Comparison of ENCODE assay signal across 14 cellular contexts in the genomic region with DNA sequence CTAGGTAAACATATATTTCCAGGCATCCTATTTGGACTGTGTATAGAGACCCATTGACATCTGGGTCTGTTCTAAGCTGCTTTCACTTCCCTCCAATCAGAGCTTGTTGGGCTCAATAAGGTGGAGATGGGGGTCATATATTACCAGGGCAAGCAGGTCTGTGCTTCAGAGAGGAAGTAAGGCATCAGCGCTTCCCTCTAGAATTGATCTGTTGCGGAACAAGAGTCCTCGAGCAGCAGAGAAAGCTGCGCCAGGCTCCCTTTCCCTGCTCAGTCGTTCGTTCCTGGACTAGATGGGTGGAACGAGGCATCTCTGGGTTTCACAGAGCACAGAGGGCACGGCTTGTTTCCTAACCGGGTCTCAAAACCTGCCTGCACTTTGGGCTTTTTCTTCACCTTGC.
A peak's percentile ranks its signal among the peaks of the same experiment; 100 is the strongest.
DNase-seq lines count a peak whose midpoint lies in the region; ATAC-seq and TF ChIP-seq lines count a peak whose summit lies in the region.
"Had no signal": no experiment of that assay in that cellular context is flagged by ENCODE, and none has a peak within 500 bp of the region (broad histone marks: within the 10 kb centered on the region; RNA-seq: fewer than 3 reads in every experiment).

No MANE protein-coding gene starts in this region.

- TF ChIP-seq CTCF in Panc1 (IDR thresholded peaks at IDR 0.05), result no peak
- TF ChIP-seq CTCF in MM.1S (IDR thresholded peaks at IDR 0.05; ENCODE audit: low read length), result no peak

- H3K4me3 ChIP-seq in HUES48 (ENCODE audit: low read depth, low read length) (no peak overlapping the region), Panc1 (ENCODE audit: low read depth in 2 of 2, low read length in 2 of 2) (no peak overlapping the region), MM.1S (ENCODE audit: low read length) (no peak overlapping the region)
- H3K4me3 ChIP-seq: body of pancreas, gastroesophageal sphincter had no signal

- no TSS peak for BruUV-seq in Panc1 (replicated peaks; lab: Mats Ljungman, UMichigan)

- in situ Hi-C loops in Panc1 (cut with HindIII; ENCODE audit: low pct_unique_long_range_greater_than_20kb, low sequenced_read_pairs), result no loop called here

- H3K9me3 ChIP-seq in HUES48 (ENCODE audit: control insufficient read depth, insufficient read depth, low read length), result peaks cover 11% of the 10 kb centered on the region; the same call in 1 of the 2 replicates
- no peaks in the 10 kb centered on the region for H3K9me3 ChIP-seq in Panc1 (ENCODE audit: control insufficient read depth, insufficient read depth, low read depth, low read length)
- no peaks in the 10 kb centered on the region for H3K9me3 ChIP-seq in MM.1S (replicated peaks; ENCODE audit: insufficient read depth, low read length)
- H3K9me3 ChIP-seq: body of pancreas, gastroesophageal sphincter had no signal

- DNase-seq in COLO668 (lab: John Stamatoyannopoulos, UW; ENCODE audit: unreplicated experiment) (peak; percentile 55), Panc1 (ENCODE audit: low read depth, low spot score) (no peak), memory B cell (ENCODE audit: low spot score in 2 of 2) (peak in 1 of 2 donors; percentile 17), posterior vena cava (ENCODE audit: low spot score) (no peak), MM.1S (no peak)
- no peak for DNase-seq in stimulated activated CD4-positive, alpha-beta T cell treated with anti-CD3 and anti-CD28 coated beads, Interleukin-2, amount 100 ng/mL, for 24 hours
- DNase-seq: activated CD4-positive, alpha-beta T cell treated with anti-CD3 and anti-CD28 coated beads, Interleukin-2, amount 50 U/mL, for 4 hours; activated effector memory CD4-positive, alpha-beta T cell treated with Interleukin-2 at 50 U/mL for 16 hours; CD4-positive, CD25-positive, alpha-beta regulatory T cell; effector CD8-positive, alpha-beta T cell had no signal

- POLR2A ChIA-PET in Panc1 (lab: Charles Lee), result no interaction called here

- H3K27ac ChIP-seq in HUES48 (ENCODE audit: low read depth, low read length) (peak overlapping the region; percentile 61), Panc1 (ENCODE audit: low read length) (no peak overlapping the region), MM.1S (ENCODE audit: low read length) (no peak overlapping the region)
- H3K27ac ChIP-seq: body of pancreas, gastroesophageal sphincter had no signal

- peaks cover 6% of the 10 kb centered on the region for H3K36me3 Mint-ChIP-seq in memory B cell

- H3K4me1 Mint-ChIP-seq in memory B cell, result peaks cover 9% of the 10 kb centered on the region

- no peaks in the 10 kb centered on the region for H4K20me1 ChIP-seq in MM.1S (ENCODE audit: insufficient read depth, low read length)

- ATAC-seq in Panc1 (peak; percentile 19; the same call in 1 of the 2 replicates), memory B cell (ENCODE audit: low read depth) (peak; percentile 99)
- ATAC-seq: body of pancreas, gastroesophageal sphincter had no signal

- peak overlapping the region; percentile 25 for H3K4me3 Mint-ChIP-seq in memory B cell
- H3K4me3 Mint-ChIP-seq: T-helper 2 cell treated with Interferon-gamma antibody and Interleukin-4, amounts not matched to agents 5 μg/mL and 100 μg/mL, for 36 hours had no signal

- H3K27me3 Mint-ChIP-seq in memory B cell, result no peaks in the 10 kb centered on the region
- H3K27me3 Mint-ChIP-seq: CD4-positive, CD25-positive, alpha-beta regulatory T cell had no signal

- H3K4me2 ChIP-seq in MM.1S (ENCODE audit: low read depth, low read length), result no peak overlapping the region

- H3K27me3 ChIP-seq in HUES48 (ENCODE audit: control insufficient read depth, insufficient read depth, low read length) (no peaks in the 10 kb centered on the region), Panc1 (ENCODE audit: control insufficient read depth, insufficient read depth, low read length) (no peaks in the 10 kb centered on the region), MM.1S (replicated peaks; ENCODE audit: insufficient read depth, low read length) (no peaks in the 10 kb centered on the region)
- H3K27me3 ChIP-seq: body of pancreas, gastroesophageal sphincter had no signal

- no peaks in the 10 kb centered on the region for H3K9me2 ChIP-seq in MM.1S (replicated peaks; ENCODE audit: insufficient read depth, low read length)

- CTCF ChIA-PET in Panc1 (lab: Charles Lee), result no interaction called here

- H3K4me1 ChIP-seq in HUES48 (ENCODE audit: control insufficient read depth, insufficient read depth, low read length), result peaks cover 8% of the 10 kb centered on the region
- no peaks in the 10 kb centered on the region for H3K4me1 ChIP-seq in Panc1 (ENCODE audit: control insufficient read depth, insufficient read depth, low read length)
- H3K4me1 ChIP-seq in MM.1S (ENCODE audit: low read length), result no peaks in the 10 kb centered on the region
- H3K4me1 ChIP-seq: body of pancreas had no signal

- H3K79me2 ChIP-seq in MM.1S (ENCODE audit: low read length), result no peaks in the 10 kb centered on the region

- no peak overlapping the region for H3K27ac Mint-ChIP-seq in memory B cell
- H3K27ac Mint-ChIP-seq: T-helper 2 cell treated with Interferon-gamma antibody and Interleukin-4, amounts not matched to agents 5 μg/mL and 100 μg/mL, for 36 hours had no signal

- H3K36me3 ChIP-seq in HUES48 (ENCODE audit: control insufficient read depth, insufficient read depth, low read length) (no peaks in the 10 kb centered on the region), Panc1 (ENCODE audit: control insufficient read depth, insufficient read depth, low read length) (no peaks in the 10 kb centered on the region), MM.1S (replicated peaks; ENCODE audit: insufficient read depth, low read length) (no peaks in the 10 kb centered on the region)

- no peak overlapping the region for H2AFZ ChIP-seq in MM.1S (ENCODE audit: low read length)

- intact Hi-C loops in Panc1 (cut with micrococcal nuclease; ENCODE audit: unreplicated experiment), result no loop called here
- intact Hi-C loops in posterior vena cava (cut with DNase I), result no loop called here

- peaks cover 4% of the 10 kb centered on the region for H3K9me3 Mint-ChIP-seq in memory B cell

- H3K9ac ChIP-seq in HUES48 (ENCODE audit: low read depth, low read length) (no peak overlapping the region), MM.1S (ENCODE audit: low read length) (no peak overlapping the region)

- no peaks in the 10 kb centered on the region for H3F3A ChIP-seq in MM.1S (ENCODE audit: insufficient read depth, low read length)
